31 cellular contexts compared by ENCODE assay signal in the genomic region with DNA sequence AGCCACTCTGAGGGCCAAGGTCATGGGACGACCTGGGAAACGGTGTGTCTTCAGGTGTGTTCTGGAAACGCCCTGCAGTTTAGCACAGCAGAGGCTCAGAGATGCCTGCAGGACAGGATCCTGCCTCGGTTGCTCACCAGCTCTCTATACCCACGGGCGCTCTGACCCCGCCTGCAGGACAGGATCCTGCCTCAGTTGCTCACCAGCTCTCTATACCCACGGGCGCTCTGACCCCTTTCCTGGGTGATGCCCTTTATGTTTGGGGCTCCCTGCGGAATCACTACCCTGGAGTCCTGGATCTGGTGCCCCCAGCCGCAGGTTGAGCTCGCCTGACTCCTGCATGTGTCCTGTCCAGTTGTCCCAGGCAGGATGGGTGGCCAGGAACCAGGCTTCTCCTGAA. TPM values are rescaled to one million over a fixed set of nuclear protein-coding genes. Genes with fewer than 3 reads are reported as not detected.
"Had no signal": no experiment of that assay in that cellular context is flagged by ENCODE, and none has a peak within 500 bp of the region (broad histone marks: within the 10 kb centered on the region; RNA-seq: fewer than 3 reads in every experiment).

No MANE protein-coding gene starts in this region.

- H3K36me3 Mint-ChIP-seq: mesothelial cell of epicardium; natural killer cell treated with Interleukin-12 subunit alpha and Interleukin-12 subunit beta and Interleukin-15 and Interleukin-18, amount 100 ng/mL, for 72 hours; type B pancreatic cell had no signal

- H3K9me3 Mint-ChIP-seq: immature natural killer cell; mesothelial cell of epicardium; natural killer cell treated with Interleukin-12 subunit alpha and Interleukin-12 subunit beta and Interleukin-15 and Interleukin-18, amount 100 ng/mL, for 72 hours; stimulated activated memory B cell treated with anti-CD40 and anti-IgM and Interleukin-4, amounts not matched to agents 10 μg/mL and 1 μg/mL and 100 μg/mL, for 72 hours; stimulated activated naive CD8-positive, alpha-beta T cell treated with anti-CD3 and anti-CD28 coated beads, Interleukin-15, amount 100 ng/mL, for 72 hours; type B pancreatic cell had no signal

- H3K27me3 Mint-ChIP-seq: naive thymus-derived CD4-positive, alpha-beta T cell; natural killer cell treated with Interleukin-12 subunit alpha and Interleukin-12 subunit beta and Interleukin-15 and Interleukin-18, amount 100 ng/mL, for 72 hours; stimulated activated naive CD8-positive, alpha-beta T cell treated with anti-CD3 and anti-CD28 coated beads, Interleukin-15, amount 100 ng/mL, for 72 hours had no signal

- H3K27me3 ChIP-seq: left lung, pancreas, sigmoid colon, tibial nerve, uterus had no signal

- H3K9me3 ChIP-seq: left lung, pancreas, prostate gland, sigmoid colon, tibial nerve, uterus had no signal

- DNase-seq: hypothalamus; immature natural killer cell; kidney; left colon; mesendoderm; naive thymus-derived CD4-positive, alpha-beta T cell; nucleus accumbens; retina; sigmoid colon; small intestine; stimulated activated CD4-positive, alpha-beta T cell treated with anti-CD3 and anti-CD28 coated beads, Interleukin-1b, Interleukin-23, amount 100 ng/mL, for 48 hours; stimulated activated CD4-positive, alpha-beta T cell treated with anti-CD3 and anti-CD28 coated beads, Interleukin-2, amount 100 ng/mL, for 48 hours; stimulated activated CD4-positive, alpha-beta T cell treated with anti-CD3 and anti-CD28 coated beads, Interleukin-4, amount 100 ng/mL, for 4 hours; stimulated activated CD8-positive, alpha-beta memory T cell treated with anti-CD3 and anti-CD28 coated beads, Interleukin-4, amount 100 ng/mL, for 48 hours; stimulated activated naive CD4-positive, alpha-beta T cell treated with Interleukin-2 at 50 U/mL for 16 hours; stimulated activated naive CD8-positive, alpha-beta T cell treated with anti-CD3 and anti-CD28 coated beads, Interleukin-15, amount 100 ng/mL, for 72 hours; substantia nigra; uterus had no signal

- H3K4me3 ChIP-seq: left lung, lung, pancreas, prostate gland, sigmoid colon, tibial nerve, uterus had no signal

- H3K4me3 Mint-ChIP-seq: immature natural killer cell; mesothelial cell of epicardium; naive thymus-derived CD4-positive, alpha-beta T cell; natural killer cell treated with Interleukin-12 subunit alpha and Interleukin-12 subunit beta and Interleukin-15 and Interleukin-18, amount 100 ng/mL, for 72 hours; stimulated activated memory B cell treated with anti-CD40 and anti-IgM and Interleukin-4, amounts not matched to agents 10 μg/mL and 1 μg/mL and 100 μg/mL, for 72 hours; stimulated activated naive CD8-positive, alpha-beta T cell treated with anti-CD3 and anti-CD28 coated beads, Interleukin-15, amount 100 ng/mL, for 72 hours; type B pancreatic cell had no signal

- H3K27ac ChIP-seq: left lung, pancreas, prostate gland, sigmoid colon, tibial nerve, uterus had no signal

- H3K4me1 ChIP-seq: left lung, pancreas, prostate gland, sigmoid colon, tibial nerve, uterus had no signal

- H3K36me3 ChIP-seq: pancreas, prostate gland, uterus had no signal

- ATAC-seq: left colon; left lung; naive thymus-derived CD4-positive, alpha-beta T cell; pancreas; right cardiac atrium; stimulated activated memory B cell treated with anti-CD40 and anti-IgM and Interleukin-4, amounts not matched to agents 10 μg/mL and 1 μg/mL and 100 μg/mL, for 72 hours; stimulated activated naive CD8-positive, alpha-beta T cell treated with anti-CD3 and anti-CD28 coated beads, Interleukin-15, amount 100 ng/mL, for 72 hours had no signal

- H3K27ac Mint-ChIP-seq: immature natural killer cell; mesothelial cell of epicardium; natural killer cell treated with Interleukin-12 subunit alpha and Interleukin-12 subunit beta and Interleukin-15 and Interleukin-18, amount 100 ng/mL, for 72 hours; stimulated activated memory B cell treated with anti-CD40 and anti-IgM and Interleukin-4, amounts not matched to agents 10 μg/mL and 1 μg/mL and 100 μg/mL, for 72 hours; stimulated activated naive CD8-positive, alpha-beta T cell treated with anti-CD3 and anti-CD28 coated beads, Interleukin-15, amount 100 ng/mL, for 72 hours; type B pancreatic cell had no signal

- H3K4me1 Mint-ChIP-seq: mesothelial cell of epicardium had no signal

RNA-seq across cellular contexts. Expression of gene TFF3, which starts 32.5 kb away (rescaled TPM):
- total RNA-seq: mesothelial cell of epicardium; mononuclear cell; naive thymus-derived CD4-positive, alpha-beta T cell; natural killer cell treated with Interleukin-12 subunit alpha and Interleukin-12 subunit beta and Interleukin-15 and Interleukin-18, amount 100 ng/mL, for 72 hours; osteoblast; temporal lobe had no signal
